ENCODE assay signal across 28 cellular contexts in genomic region chr12:83434600-83434999, GRCh38.
DNase-seq lines count a peak whose midpoint lies in the region; FAIRE-seq and TF ChIP-seq lines count a peak whose summit lies in the region.
"Had no signal": no experiment of that assay in that cellular context is flagged by ENCODE, and none has a peak within 500 bp of the region (broad histone marks: within the 10 kb centered on the region; RNA-seq: fewer than 3 reads in every experiment).

No MANE protein-coding gene starts in this region.

- H3K27me3 Mint-ChIP-seq in activated T-helper 1 cell treated with anti-CD3 and anti-CD28 coated beads, Interleukin-12 subunit alpha, Interleukin-12 subunit beta, Interleukin-2, Interleukin-4 antibody, amounts not matched to agents 30 ng/mL and 10 ng/mL and 1 ng/mL, durations not matched to agents 14 hours and 24 hours and 36 hours (ENCODE audit: insufficient read depth): no peaks in the 10 kb centered on the region
- H3K27me3 Mint-ChIP-seq: activated CD8-positive, alpha-beta T cell treated with anti-CD3 and anti-CD28 coated beads for 36 hours; CD4-positive, alpha-beta T cell; memory B cell had no signal

- H4K20me1 ChIP-seq in OCI-LY3 (ENCODE audit: insufficient read depth, low read length): no peaks in the 10 kb centered on the region

- no peaks in the 10 kb centered on the region for H3K9me3 ChIP-seq in OCI-LY3 (ENCODE audit: insufficient read depth, low read length)
- H3K9me3 ChIP-seq: suprapubic skin, upper lobe of right lung had no signal

- H3K9me3 Mint-ChIP-seq in activated T-helper 1 cell treated with anti-CD3 and anti-CD28 coated beads, Interleukin-12 subunit alpha, Interleukin-12 subunit beta, Interleukin-2, Interleukin-4 antibody, amounts not matched to agents 30 ng/mL and 10 ng/mL and 1 ng/mL, durations not matched to agents 14 hours and 24 hours and 36 hours: peaks cover 18% of the 10 kb centered on the region

- H2AFZ ChIP-seq in OCI-LY3 (ENCODE audit: low read depth, low read length): no peak overlapping the region
- H2AFZ ChIP-seq: parathyroid adenoma had no signal

- H3K27me3 ChIP-seq in OCI-LY3 (ENCODE audit: low read depth, low read length) (no peaks in the 10 kb centered on the region), bronchial epithelial cell (ENCODE audit: control insufficient read depth, insufficient read depth, low read length) (no peaks in the 10 kb centered on the region)
- H3K27me3 ChIP-seq: suprapubic skin, upper lobe of right lung had no signal

- no peak overlapping the region for H3K27ac ChIP-seq in OCI-LY3 (ENCODE audit: low read length)
- H3K27ac ChIP-seq: HL-60, parathyroid adenoma, RWPE1, skin epidermis, suprapubic skin, upper lobe of right lung had no signal

- H3K79me2 ChIP-seq in OCI-LY3 (ENCODE audit: low read length): no peaks in the 10 kb centered on the region
- H3K79me2 ChIP-seq: parathyroid adenoma had no signal

- H3K36me3 ChIP-seq in OCI-LY3 (replicated peaks; ENCODE audit: low read depth, low read length): no peaks in the 10 kb centered on the region
- H3K36me3 ChIP-seq in bronchial epithelial cell (ENCODE audit: control insufficient read depth, insufficient read depth, low read length): no peaks in the 10 kb centered on the region
- H3K36me3 ChIP-seq: suprapubic skin, upper lobe of right lung had no signal

- no peak overlapping the region for H3K4me3 Mint-ChIP-seq in activated T-helper 1 cell treated with anti-CD3 and anti-CD28 coated beads, Interleukin-12 subunit alpha, Interleukin-12 subunit beta, Interleukin-2, Interleukin-4 antibody, amounts not matched to agents 30 ng/mL and 10 ng/mL and 1 ng/mL, durations not matched to agents 14 hours and 24 hours and 36 hours
- H3K4me3 Mint-ChIP-seq: activated CD8-positive, alpha-beta T cell treated with anti-CD3 and anti-CD28 coated beads for 36 hours; activated naive CD4-positive, alpha-beta T cell treated with anti-CD3 and anti-CD28 coated beads for 36 hours; CD4-positive, alpha-beta T cell; memory B cell had no signal

- TF ChIP-seq CTCF in OCI-LY3 (IDR thresholded peaks at IDR 0.05; ENCODE audit: low read depth, low read length) (peak; percentile 32), bronchial epithelial cell (IDR thresholded peaks at IDR 0.05; ENCODE audit: insufficient read depth, low read length, severe bottlenecking) (no peak)

- DNase-seq in SIG-M5 treated with dmso at 0.1 percent for 504 hours (lab: John Stamatoyannopoulos, UW; ENCODE audit: unreplicated experiment): peak; percentile 9
- no peak for DNase-seq in SIG-M5 (lab: John Stamatoyannopoulos, UW)
- peak; percentile 4 for DNase-seq in bronchial epithelial cell (ENCODE audit: low read depth)
- DNase-seq in renal cortical epithelial cell (ENCODE audit: low read depth): peak; percentile 1
- DNase-seq in NCI-H774 (lab: John Stamatoyannopoulos, UW): no peak
- no peak for DNase-seq in activated T-helper 1 cell treated with anti-CD3 and anti-CD28 coated beads, Interleukin-12 subunit alpha, Interleukin-12 subunit beta, Interleukin-2, Interleukin-4 antibody, amounts not matched to agents 30 ng/mL and 10 ng/mL and 1 ng/mL, durations not matched to agents 14 hours and 24 hours and 36 hours (ENCODE audit: low spot score)
- DNase-seq in NCI-H748 treated with DMSO at 0.1 percent for 48 hours (lab: John Stamatoyannopoulos, UW): no peak
- DNase-seq: activated CD4-positive, alpha-beta T cell treated with anti-CD3 and anti-CD28 coated beads for 1 hour; activated CD8-positive, alpha-beta memory T cell treated with anti-CD3 and anti-CD28 coated beads, Interleukin-2, amount 50 U/mL, for 48 hours; activated CD8-positive, alpha-beta T cell treated with anti-CD3 and anti-CD28 coated beads for 36 hours; activated naive CD4-positive, alpha-beta T cell treated with anti-CD3 and anti-CD28 coated beads for 36 hours; AML-193; CD4-positive, alpha-beta T cell; DMS 273 treated with DMSO at 0.1 percent for 48 hours; H7; NCI-H446; stimulated activated naive CD4-positive, alpha-beta T cell treated with Interleukin-2 at 50 U/mL for 16 hours; upper lobe of right lung had no signal

- no peaks in the 10 kb centered on the region for H3K36me3 Mint-ChIP-seq in activated T-helper 1 cell treated with anti-CD3 and anti-CD28 coated beads, Interleukin-12 subunit alpha, Interleukin-12 subunit beta, Interleukin-2, Interleukin-4 antibody, amounts not matched to agents 30 ng/mL and 10 ng/mL and 1 ng/mL, durations not matched to agents 14 hours and 24 hours and 36 hours (ENCODE audit: low read depth)
- H3K36me3 Mint-ChIP-seq: memory B cell had no signal

- no peak overlapping the region for H3K4me2 ChIP-seq in OCI-LY3 (ENCODE audit: low read length)

- no peak for FAIRE-seq in bronchial epithelial cell (lab: Jason Lieb, UNC)
- FAIRE-seq: colon, endothelial cell of umbilical vein, GM12891 had no signal

- H3K27ac Mint-ChIP-seq in activated T-helper 1 cell treated with anti-CD3 and anti-CD28 coated beads, Interleukin-12 subunit alpha, Interleukin-12 subunit beta, Interleukin-2, Interleukin-4 antibody, amounts not matched to agents 30 ng/mL and 10 ng/mL and 1 ng/mL, durations not matched to agents 14 hours and 24 hours and 36 hours: no peak overlapping the region
- H3K27ac Mint-ChIP-seq: activated CD8-positive, alpha-beta T cell treated with anti-CD3 and anti-CD28 coated beads for 36 hours; activated naive CD4-positive, alpha-beta T cell treated with anti-CD3 and anti-CD28 coated beads for 36 hours; CD4-positive, alpha-beta T cell; memory B cell had no signal

- H3K4me1 ChIP-seq in OCI-LY3 (ENCODE audit: low read length): peaks cover 4% of the 10 kb centered on the region; the same call in 1 of the 2 replicates
- H3K4me1 ChIP-seq: parathyroid adenoma, suprapubic skin, upper lobe of right lung had no signal

- H3K4me1 Mint-ChIP-seq in activated T-helper 1 cell treated with anti-CD3 and anti-CD28 coated beads, Interleukin-12 subunit alpha, Interleukin-12 subunit beta, Interleukin-2, Interleukin-4 antibody, amounts not matched to agents 30 ng/mL and 10 ng/mL and 1 ng/mL, durations not matched to agents 14 hours and 24 hours and 36 hours (ENCODE audit: low read depth): no peaks in the 10 kb centered on the region
- H3K4me1 Mint-ChIP-seq: memory B cell had no signal

- H3K4me3 ChIP-seq in OCI-LY3 (ENCODE audit: low read length) (no peak overlapping the region), bronchial epithelial cell (ENCODE audit: low read depth, low read length) (no peak overlapping the region)
- H3K4me3 ChIP-seq: skin epidermis, suprapubic skin, upper lobe of right lung had no signal

- intact Hi-C loops in activated T-helper 1 cell treated with anti-CD3 and anti-CD28 coated beads, Interleukin-12 subunit alpha, Interleukin-12 subunit beta, Interleukin-2, Interleukin-4 antibody, amounts not matched to agents 30 ng/mL and 10 ng/mL and 1 ng/mL, durations not matched to agents 14 hours and 24 hours and 36 hours (cut with micrococcal nuclease): no loop called here

- no peak overlapping the region for H3K9ac ChIP-seq in OCI-LY3 (ENCODE audit: low read length)
- H3K9ac ChIP-seq: parathyroid adenoma had no signal

Comparison
In these comparisons a context has a peak if more than half of its experiments do, and no peak if none do; other contexts are left out.
1. DNase-seq: peak in SIG-M5 treated with dmso at 0.1 percent for 504 hours (single experiment), bronchial epithelial cell (single experiment) and renal cortical epithelial cell (single experiment); none in SIG-M5 (single experiment), NCI-H774 (single experiment), activated T-helper 1 cell treated with anti-CD3 and anti-CD28 coated beads, Interleukin-12 subunit alpha, Interleukin-12 subunit beta, Interleukin-2, Interleukin-4 antibody, amounts not matched to agents 30 ng/mL and 10 ng/mL and 1 ng/mL, durations not matched to agents 14 hours and 24 hours and 36 hours (single experiment) and NCI-H748 treated with DMSO at 0.1 percent for 48 hours (single experiment).